8 cellular contexts compared by ENCODE assay signal in the genomic region with DNA sequence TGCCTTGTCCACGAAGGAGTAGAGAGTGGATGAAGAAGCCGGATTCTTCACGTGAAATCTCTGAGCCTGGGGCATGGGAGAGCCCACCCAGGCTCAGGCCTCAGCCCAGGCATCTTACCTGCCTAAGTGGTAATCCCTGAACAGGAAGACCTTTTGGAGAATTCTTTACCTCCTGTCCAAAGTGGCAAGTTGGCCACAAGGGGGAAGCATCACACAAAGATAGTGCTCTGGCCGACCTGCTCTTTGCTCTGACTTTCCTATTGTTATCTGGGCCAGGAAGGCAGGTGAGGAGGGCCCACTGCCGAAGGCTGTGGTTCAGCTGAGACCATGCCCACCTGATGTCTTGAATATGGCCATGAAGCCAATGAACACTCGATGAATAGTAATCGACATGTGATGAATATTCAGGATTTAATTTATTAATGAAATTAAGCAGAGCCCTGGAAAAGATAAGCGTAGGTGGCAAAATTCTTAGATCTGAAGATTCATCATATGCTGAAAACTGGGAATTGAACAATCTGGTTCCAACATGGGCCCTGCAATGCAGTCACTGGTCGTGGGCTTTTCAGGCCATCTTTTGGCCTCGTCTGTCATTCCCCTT.
DNase-seq lines count a peak whose midpoint lies in the region; ATAC-seq and TF ChIP-seq lines count a peak whose summit lies in the region.

No MANE protein-coding gene starts in this region.

- no peak overlapping the region for H3K27ac ChIP-seq in Panc1 (ENCODE audit: low read length)

- no peaks in the 10 kb centered on the region for H3K4me1 ChIP-seq in Panc1 (ENCODE audit: control insufficient read depth, insufficient read depth, low read length)

- H3K9me3 ChIP-seq in Panc1 (ENCODE audit: control insufficient read depth, insufficient read depth, low read depth, low read length) = no peaks in the 10 kb centered on the region

- POLR2A ChIA-PET in Panc1 (lab: Charles Lee) = no interaction called here

- H3K27me3 ChIP-seq in H7 (ENCODE audit: control insufficient read depth, insufficient read depth, low read length) = no peaks in the 10 kb centered on the region
- H3K27me3 ChIP-seq in Panc1 (ENCODE audit: control insufficient read depth, insufficient read depth, low read length) = no peaks in the 10 kb centered on the region

- no TSS peak for BruUV-seq in Panc1 (replicated peaks; lab: Mats Ljungman, UMichigan)

- TF ChIP-seq CTCF in GM10266 (IDR thresholded peaks at IDR 0.05; ENCODE audit: control insufficient read depth, insufficient read depth, low read depth, missing control alignments) = peak; percentile 73
- TF ChIP-seq CTCF in LNCAP (IDR thresholded peaks at IDR 0.05) = peak; percentile 75
- peak; percentile 74 for TF ChIP-seq CTCF in Panc1 (IDR thresholded peaks at IDR 0.05)

- peak; percentile 87 for ATAC-seq in Panc1

- H3K36me3 ChIP-seq in H7 (replicated peaks; ENCODE audit: control insufficient read depth, insufficient read depth, low read length) (no peaks in the 10 kb centered on the region), Panc1 (ENCODE audit: control insufficient read depth, insufficient read depth, low read length) (no peaks in the 10 kb centered on the region)

- CTCF ChIA-PET in Panc1 (lab: Charles Lee) = no interaction called here

- DNase-seq in GM10266 (ENCODE audit: extremely low spot score) (peak; percentile 85), H7 (peak; percentile 83), Panc1 (ENCODE audit: low read depth, low spot score) (peak; percentile 20), head of caudate nucleus (peak; percentile 57 to 91 (median 78)), posterior cingulate gyrus (peak in 9 of 10 donors; percentile 31 to 93 (median 69)), GF-D8 (lab: John Stamatoyannopoulos, UW) (no peak)
- peak; percentile 37 for DNase-seq in activated naive CD4-positive, alpha-beta T cell treated with anti-CD3 and anti-CD28 coated beads, Interleukin-2, amount 50 U/mL, for 16 hours

- in situ Hi-C loops in Panc1 (cut with HindIII; ENCODE audit: low pct_unique_long_range_greater_than_20kb, low sequenced_read_pairs) = no loop called here

- intact Hi-C loops in Panc1 (cut with micrococcal nuclease; ENCODE audit: unreplicated experiment) (loop anchor here (2.0 to 5.0 kb wide), 2 partner anchors 118 to 639 kb away; no protein-coding TSS in a partner anchor), head of caudate nucleus (cut with DNase I) (loop anchor here (2.0 kb wide), 1 partner anchor 118 kb away; no protein-coding TSS in a partner anchor), posterior cingulate gyrus (cut with DNase I) (loop anchor here (1.0 to 2.0 kb wide), 3 partner anchors 110 to 638 kb away; no protein-coding TSS in a partner anchor)

- no peak overlapping the region for H3K4me3 ChIP-seq in H7 (ENCODE audit: insufficient read depth, low read depth, low read length)
- no peak overlapping the region for H3K4me3 ChIP-seq in Panc1 (ENCODE audit: low read depth in 2 of 2, low read length in 2 of 2)
